ENCODE assay signal across 10 cellular contexts in the genomic region with DNA sequence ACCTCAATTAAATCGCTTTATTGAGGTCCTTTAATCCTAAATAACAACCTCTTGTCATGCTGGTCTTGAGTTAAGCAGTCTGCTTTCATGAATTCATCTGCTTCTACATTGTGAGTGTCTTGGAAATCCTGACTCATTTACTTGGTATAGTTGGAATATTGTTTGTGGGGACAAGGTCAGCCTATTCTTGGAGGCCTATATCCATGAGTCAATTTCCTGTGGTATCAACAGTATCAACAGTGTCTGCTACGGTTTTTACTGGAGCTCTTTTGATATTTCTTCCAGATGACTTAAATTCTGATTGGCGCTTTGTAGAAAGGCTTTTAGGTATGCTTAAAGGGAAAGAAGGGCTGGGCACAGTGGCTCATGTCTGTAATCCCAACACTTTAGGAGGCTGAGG.
DNase-seq lines count a peak whose midpoint lies in the region; ATAC-seq and TF ChIP-seq lines count a peak whose summit lies in the region.
"Had no signal": no experiment of that assay in that cellular context is flagged by ENCODE, and none has a peak within 500 bp of the region (broad histone marks: within the 10 kb centered on the region; RNA-seq: fewer than 3 reads in every experiment).

No MANE protein-coding gene starts in this region.

- H3K4me1 ChIP-seq in BE2C: no peaks in the 10 kb centered on the region

- H3K36me3 Mint-ChIP-seq in CD4-positive, alpha-beta T cell (ENCODE audit: low read depth): peaks cover 11% of the 10 kb centered on the region
- H3K36me3 Mint-ChIP-seq in activated T-helper 17 cell treated with anti-CD3 and anti-CD28 coated beads, Interleukin-2, amount 50 U/mL, for 72 hours (ENCODE audit: low read depth): peaks cover 7% of the 10 kb centered on the region

- H3K9me3 ChIP-seq in CD4-positive, alpha-beta T cell (ENCODE audit: control insufficient read depth, low read length): no peaks in the 10 kb centered on the region
- H3K9me3 ChIP-seq in BE2C: no peaks in the 10 kb centered on the region

- no peak for ATAC-seq in CD4-positive, alpha-beta T cell (ENCODE audit: poor library complexity)
- peak; percentile 87 for ATAC-seq in activated T-helper 17 cell treated with anti-CD3 and anti-CD28 coated beads, Interleukin-2, amount 50 U/mL, for 72 hours (replicated peaks)

- peaks cover 10% of the 10 kb centered on the region for H3K9me3 Mint-ChIP-seq in CD4-positive, alpha-beta T cell
- no peaks in the 10 kb centered on the region for H3K9me3 Mint-ChIP-seq in activated T-helper 17 cell treated with anti-CD3 and anti-CD28 coated beads, Interleukin-2, amount 50 U/mL, for 72 hours

- intact Hi-C loops in CD4-positive, alpha-beta T cell (cut with DNase I, micrococcal nuclease): no loop called here

- POLR2A ChIA-PET in CD4-positive, alpha-beta T cell (lab: Charles Lee): no interaction called here

- peak overlapping the region; percentile 61 for H3K27ac Mint-ChIP-seq in CD4-positive, alpha-beta T cell
- peak overlapping the region; percentile 99 for H3K27ac Mint-ChIP-seq in activated T-helper 17 cell treated with anti-CD3 and anti-CD28 coated beads, Interleukin-2, amount 50 U/mL, for 72 hours

- no peaks in the 10 kb centered on the region for H3K27me3 ChIP-seq in CD4-positive, alpha-beta T cell (ENCODE audit: control insufficient read depth, insufficient read depth, low read length)
- H3K27me3 ChIP-seq in BE2C: no peaks in the 10 kb centered on the region
- H3K27me3 ChIP-seq: cardiac muscle cell had no signal

- H3K36me3 ChIP-seq in BE2C: no peaks in the 10 kb centered on the region
- H3K36me3 ChIP-seq: cardiac muscle cell had no signal

- TF ChIP-seq CTCF in CD4-positive, alpha-beta T cell (IDR thresholded peaks at IDR 0.05): no peak
- TF ChIP-seq CTCF in BE2C (IDR thresholded peaks at IDR 0.05; ENCODE audit: low read depth, low read length): no peak

- CTCF ChIA-PET in CD4-positive, alpha-beta T cell (lab: Charles Lee): no interaction called here

- H3K27ac ChIP-seq in CD4-positive, alpha-beta T cell (ENCODE audit: low read depth, low read length): no peak overlapping the region
- H3K27ac ChIP-seq: cardiac muscle cell had no signal

- DNase-seq in CD4-positive, alpha-beta T cell: no peak
- DNase-seq in HS-5 (ENCODE audit: low read depth) (peak; percentile 84), kidney glomerular epithelial cell (lab: John Stamatoyannopoulos, UW) (peak; percentile 63), GM19238 (ENCODE audit: insufficient read length, low spot score) (no peak), BE2C (no peak), NCI-H524 (lab: John Stamatoyannopoulos, UW) (no peak), SHP77 (lab: John Stamatoyannopoulos, UW) (no peak)
- DNase-seq: hippocampal formation had no signal

- H3K27me3 Mint-ChIP-seq in CD4-positive, alpha-beta T cell: no peaks in the 10 kb centered on the region
- H3K27me3 Mint-ChIP-seq in activated T-helper 17 cell treated with anti-CD3 and anti-CD28 coated beads, Interleukin-2, amount 50 U/mL, for 72 hours: no peaks in the 10 kb centered on the region

- no peak overlapping the region for H3K4me3 ChIP-seq in BE2C (ENCODE audit: low read depth, low read length)
- H3K4me3 ChIP-seq: cardiac muscle cell had no signal

- peaks cover 55% of the 10 kb centered on the region for H3K4me1 Mint-ChIP-seq in CD4-positive, alpha-beta T cell (ENCODE audit: low read depth)
- peaks cover 38% of the 10 kb centered on the region for H3K4me1 Mint-ChIP-seq in activated T-helper 17 cell treated with anti-CD3 and anti-CD28 coated beads, Interleukin-2, amount 50 U/mL, for 72 hours

- no peak overlapping the region for H3K4me3 Mint-ChIP-seq in CD4-positive, alpha-beta T cell
- peak overlapping the region; percentile 82 for H3K4me3 Mint-ChIP-seq in activated T-helper 17 cell treated with anti-CD3 and anti-CD28 coated beads, Interleukin-2, amount 50 U/mL, for 72 hours

Comparison
In these comparisons a context has a peak if more than half of its experiments do, and no peak if none do; other contexts are left out.
1. DNase-seq: peak in HS-5 (single experiment) and kidney glomerular epithelial cell (single experiment); none in CD4-positive, alpha-beta T cell (0 of 10), GM19238 (single experiment), BE2C (single experiment), NCI-H524 (0 of 2) and SHP77 (0 of 2).